Comparison of ENCODE assay signal across 8 cellular contexts in the genomic region with DNA sequence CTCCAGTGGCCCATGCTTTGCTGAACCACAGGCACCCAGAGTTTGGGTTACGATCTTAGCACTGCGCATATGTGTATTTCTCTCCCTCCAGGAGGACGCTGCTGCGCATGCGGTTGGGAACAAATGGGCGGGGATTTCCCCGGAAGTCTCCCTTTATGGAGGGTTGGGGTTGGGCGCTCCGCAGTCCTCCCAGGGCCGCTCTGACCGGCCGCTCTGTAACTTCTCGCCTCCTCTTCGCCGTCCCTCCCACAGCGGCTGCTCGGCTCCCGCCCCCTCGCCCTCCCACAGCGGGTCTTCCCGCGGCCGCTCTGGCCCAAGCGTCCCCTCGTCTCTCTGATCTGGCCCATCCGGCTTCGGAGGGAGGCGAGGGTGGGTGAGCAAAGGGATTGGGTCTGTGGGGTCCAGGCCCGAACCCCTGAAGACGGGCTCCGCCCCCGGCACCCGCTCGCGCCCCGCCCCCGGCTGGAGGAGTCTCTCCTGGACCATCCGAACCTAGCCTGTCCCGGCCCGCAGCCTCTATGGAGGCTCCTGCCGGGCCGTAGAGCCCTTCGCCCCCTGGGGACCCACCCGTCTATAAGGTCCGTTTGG. TPM values are rescaled to one million over a fixed set of nuclear protein-coding genes. Genes with fewer than 3 reads are reported as not detected.
DNase-seq lines count a peak whose midpoint lies in the region; ATAC-seq and TF ChIP-seq lines count a peak whose summit lies in the region.

A gene with protein sequence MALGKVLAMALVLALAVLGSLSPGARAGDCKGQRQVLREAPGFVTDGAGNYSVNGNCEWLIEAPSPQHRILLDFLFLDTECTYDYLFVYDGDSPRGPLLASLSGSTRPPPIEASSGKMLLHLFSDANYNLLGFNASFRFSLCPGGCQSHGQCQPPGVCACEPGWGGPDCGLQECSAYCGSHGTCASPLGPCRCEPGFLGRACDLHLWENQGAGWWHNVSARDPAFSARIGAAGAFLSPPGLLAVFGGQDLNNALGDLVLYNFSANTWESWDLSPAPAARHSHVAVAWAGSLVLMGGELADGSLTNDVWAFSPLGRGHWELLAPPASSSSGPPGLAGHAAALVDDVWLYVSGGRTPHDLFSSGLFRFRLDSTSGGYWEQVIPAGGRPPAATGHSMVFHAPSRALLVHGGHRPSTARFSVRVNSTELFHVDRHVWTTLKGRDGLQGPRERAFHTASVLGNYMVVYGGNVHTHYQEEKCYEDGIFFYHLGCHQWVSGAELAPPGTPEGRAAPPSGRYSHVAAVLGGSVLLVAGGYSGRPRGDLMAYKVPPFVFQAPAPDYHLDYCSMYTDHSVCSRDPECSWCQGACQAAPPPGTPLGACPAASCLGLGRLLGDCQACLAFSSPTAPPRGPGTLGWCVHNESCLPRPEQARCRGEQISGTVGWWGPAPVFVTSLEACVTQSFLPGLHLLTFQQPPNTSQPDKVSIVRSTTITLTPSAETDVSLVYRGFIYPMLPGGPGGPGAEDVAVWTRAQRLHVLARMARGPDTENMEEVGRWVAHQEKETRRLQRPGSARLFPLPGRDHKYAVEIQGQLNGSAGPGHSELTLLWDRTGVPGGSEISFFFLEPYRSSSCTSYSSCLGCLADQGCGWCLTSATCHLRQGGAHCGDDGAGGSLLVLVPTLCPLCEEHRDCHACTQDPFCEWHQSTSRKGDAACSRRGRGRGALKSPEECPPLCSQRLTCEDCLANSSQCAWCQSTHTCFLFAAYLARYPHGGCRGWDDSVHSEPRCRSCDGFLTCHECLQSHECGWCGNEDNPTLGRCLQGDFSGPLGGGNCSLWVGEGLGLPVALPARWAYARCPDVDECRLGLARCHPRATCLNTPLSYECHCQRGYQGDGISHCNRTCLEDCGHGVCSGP (N-terminal part only) (plus strand): TSS at position 328 of the 588 bp plus-strand sequence. CDS start 609 bp downstream, outside the sequence.

- H3K4me1 ChIP-seq in ascending aorta (peaks cover 5 to 29% of the 10 kb centered on the region in 2 donors), right cardiac atrium (ENCODE audit: control insufficient read depth, insufficient read depth, low read length) (no peaks in the 10 kb centered on the region), uterus (peaks cover 0 to 20% of the 10 kb centered on the region in 2 donors)

- peak; percentile 90 for ATAC-seq in HG02885 (IDR thresholded peaks at IDR 0.05; ENCODE audit: poor library complexity, unreplicated experiment)
- ATAC-seq in right cardiac atrium, result peak; percentile 98

- under 1% methylated on average over 45 of the region's 45 CpGs for WGBS in right cardiac atrium

- H3K27me3 ChIP-seq in ascending aorta (peaks cover 11% of the 10 kb centered on the region), right cardiac atrium (ENCODE audit: control insufficient read depth, insufficient read depth) (no peaks in the 10 kb centered on the region), uterus (peaks cover 8 to 15% of the 10 kb centered on the region in 2 donors)

- TF ChIP-seq POLR2A in GM15510 (IDR thresholded peaks at IDR 0.05; ENCODE audit: borderline replicate concordance, extremely low read depth, insufficient read length) (peak; percentile 76), uterus (IDR thresholded peaks at IDR 0.05) (peak in 1 of 2 donors; percentile 69)

- no peaks in the 10 kb centered on the region for H3K36me3 ChIP-seq in ascending aorta
- no peaks in the 10 kb centered on the region for H3K36me3 ChIP-seq in uterus

- H3K9me3 ChIP-seq in ascending aorta, result no peaks in the 10 kb centered on the region
- H3K9me3 ChIP-seq in right cardiac atrium (ENCODE audit: control insufficient read depth, low read length), result no peaks in the 10 kb centered on the region
- H3K9me3 ChIP-seq in uterus, result no peaks in the 10 kb centered on the region

- DNase-seq in NCI-H1694 treated with DMSO at 0.1 percent for 48 hours (lab: John Stamatoyannopoulos, UW) (peak; percentile 99), T-helper 2 cell (peak; percentile 91 to 99 (median 97)), ascending aorta (ENCODE audit: low spot score in 2 of 2) (peak; percentile 92 to 99), right cardiac atrium (peak; percentile 99), pulmonary artery endothelial cell (ENCODE audit: low read depth, low spot score) (peak; percentile 96), uterus (peak; percentile 98 to 99)

- intact Hi-C loops in ascending aorta (cut with DNase I) (loop anchor here (1.0 to 5.0 kb wide), 4 partner anchors 71 to 368 kb away; a partner anchor contains a TSS), right cardiac atrium (cut with DNase I) (loop anchor here in 2 of 4 donors (2.0 to 5.0 kb wide), 2 partner anchors 193 kb away; a partner anchor contains a TSS), uterus (cut with DNase I; ENCODE audit: low total_unique reads) (no loop called here)

- H3K4me3 ChIP-seq in ascending aorta (peak within 1 kb of the TSS; percentile 66 to 85), right cardiac atrium (ENCODE audit: low read length) (peak within 1 kb of the TSS; percentile 61), uterus (peak within 1 kb of the TSS; percentile 73 to 90)

- H3K27ac ChIP-seq in ascending aorta (peak within 1 kb of the TSS; percentile 38 to 48), right cardiac atrium (ENCODE audit: low read length) (peak within 1 kb of the TSS; percentile 23), uterus (peak within 1 kb of the TSS; percentile 55 to 71)

- peak in 1 of 3 experiments; percentile 81 for TF ChIP-seq CTCF in ascending aorta (IDR thresholded peaks at IDR 0.05)
- TF ChIP-seq CTCF in uterus (IDR thresholded peaks at IDR 0.05), result peak in 3 of 4 experiments; percentile 87 to 89 (median 88)

RNA-seq across cellular contexts. Expression of the gene that starts here (rescaled TPM):
- total RNA-seq in ascending aorta (61.8 TPM), right cardiac atrium (10 to 100 TPM; 28.6 to 36.3 (median 32.4) TPM), pulmonary artery endothelial cell (24.6 and 27.5 TPM in 2 replicates), uterus (10 to 100 TPM in 3 of 4 donors, 1 to 10 TPM in 1; 3.6 to 30.0 (median 19.1) TPM)
- 28.7 TPM for polyA plus RNA-seq in right cardiac atrium

Comparison
In these comparisons a context has a peak if more than half of its experiments do, and no peak if none do; other contexts are left out.
1. Peak in every context shown above with its lines: DNase-seq, ATAC-seq, H3K4me3 ChIP-seq and H3K27ac ChIP-seq.